38 cellular contexts compared by ENCODE assay signal in genomic region chr9:130945173-130945572, GRCh38. TPM values are rescaled to one million over a fixed set of nuclear protein-coding genes. Genes with fewer than 3 reads are reported as not detected.
"Had no signal": no experiment of that assay in that cellular context is flagged by ENCODE, and none has a peak within 500 bp of the region (broad histone marks: within the 10 kb centered on the region; RNA-seq: fewer than 3 reads in every experiment).

No MANE protein-coding gene starts in this region.

- H3K27ac ChIP-seq: adrenal gland, body of pancreas, brain microvascular endothelial cell, breast epithelium, VCaP had no signal

- H3K4me3 ChIP-seq: adrenal gland, body of pancreas, breast epithelium had no signal

- FAIRE-seq: astrocyte, TTC549 had no signal

- H3K4me1 ChIP-seq: adrenal gland, breast epithelium had no signal

- H3K9me3 ChIP-seq: adrenal gland, body of pancreas, breast epithelium had no signal

- DNase-seq: activated B cell treated with CpG ODN at 0.5 μM for 24 hours; activated CD4-positive, alpha-beta memory T cell treated with anti-CD3 and anti-CD28 coated beads for 36 hours; activated CD4-positive, alpha-beta T cell treated with anti-CD3 and anti-CD28 coated beads for 4 hours; activated CD4-positive, alpha-beta T cell treated with anti-CD3 and anti-CD28 coated beads, Interleukin-2, amount 10 ng/mL, durations not matched to agents 24 days and 14 days; activated CD4-positive, alpha-beta T cell treated with anti-CD3 and anti-CD28 coated beads, Interleukin-2, amount 50 U/mL, for 1 hour; activated CD4-positive, alpha-beta T cell treated with anti-CD3 and anti-CD28 coated beads, Interleukin-2, amount 50 U/mL, for 4 hours; activated CD4-positive, CD25-positive, alpha-beta regulatory T cell treated with anti-CD3 and anti-CD28 coated beads, Interleukin-2, amount 50 U/mL, for 72 hours; activated CD8-positive, alpha-beta memory T cell treated with anti-CD3 and anti-CD28 coated beads, Interleukin-2, amount 50 U/mL, for 4 hours; activated CD8-positive, alpha-beta T cell treated with anti-CD3 and anti-CD28 coated beads for 36 hours; activated effector memory CD4-positive, alpha-beta T cell treated with anti-CD3 and anti-CD28 coated beads, Interleukin-2, amount 50 U/mL, for 16 hours; activated gamma-delta T cell treated with Interleukin-2 at 50 U/mL for 16 hours; activated naive CD4-positive, alpha-beta T cell; activated naive CD4-positive, alpha-beta T cell treated with anti-CD3 and anti-CD28 coated beads for 36 hours; activated naive CD4-positive, alpha-beta T cell treated with anti-CD3 and anti-CD28 coated beads, Interleukin-2, amount 50 U/mL, for 16 hours; activated naive CD8-positive, alpha-beta T cell treated with anti-CD3 and anti-CD28 coated beads for 36 hours; activated T-cell treated with anti-CD3 and anti-CD28 coated beads for 4 hours; activated T-cell treated with anti-CD3 and anti-CD28 coated beads, Interleukin-2, amount 50 U/mL, for 1 hour; activated T-cell treated with anti-CD3 and anti-CD28 coated beads, Interleukin-2, amount 50 U/mL, for 4 hours; activated T-cell treated with anti-CD3 and anti-CD28 coated beads, Interleukin-2, amount 50 U/mL, for 72 hours; adrenal gland; amniotic stem cell; aorta; body of pancreas; brain microvascular endothelial cell; central memory CD4-positive, alpha-beta T cell; T-helper 17 cell; T-helper 9 cell had no signal

- H3K36me3 ChIP-seq: adrenal gland, brain microvascular endothelial cell, breast epithelium had no signal

- ATAC-seq: activated CD8-positive, alpha-beta T cell treated with anti-CD3 and anti-CD28 coated beads for 36 hours; activated naive CD4-positive, alpha-beta T cell treated with anti-CD3 and anti-CD28 coated beads, Interleukin-2, amount 50 U/mL, for 72 hours; activated T-cell treated with anti-CD3 and anti-CD28 coated beads, Interleukin-2, amount 50 U/mL, for 4 hours; activated T-cell treated with anti-CD3 and anti-CD28 coated beads, Interleukin-2, amount 50 U/mL, for 72 hours; activated T-helper 17 cell treated with anti-CD3 and anti-CD28 coated beads, Interleukin-2, amount 50 U/mL, for 72 hours; body of pancreas; T-helper 17 cell had no signal

RNA-seq across cellular contexts. Expression of gene FIBCD1, which starts 6.1 kb away (rescaled TPM):
- total RNA-seq: activated B cell treated with CpG ODN at 0.5 μM for 24 hours; activated CD4-positive, alpha-beta memory T cell treated with anti-CD3 and anti-CD28 coated beads for 36 hours; activated CD4-positive, alpha-beta T cell treated with anti-CD3 and anti-CD28 coated beads, Interleukin-2, amount 10 ng/mL, durations not matched to agents 24 days and 14 days; activated CD8-positive, alpha-beta memory T cell treated with anti-CD3 and anti-CD28 coated beads for 36 hours; activated CD8-positive, alpha-beta T cell treated with anti-CD3 and anti-CD28 coated beads for 36 hours; activated naive CD4-positive, alpha-beta T cell treated with anti-CD3 and anti-CD28 coated beads for 36 hours; activated naive CD4-positive, alpha-beta T cell treated with anti-CD3 and anti-CD28 coated beads, Interleukin-2, amount 50 U/mL, for 72 hours; activated naive CD8-positive, alpha-beta T cell treated with anti-CD3 and anti-CD28 coated beads for 36 hours; activated T-cell treated with anti-CD3 and anti-CD28 coated beads, Interleukin-2, amount 50 U/mL, for 4 hours; activated T-cell treated with anti-CD3 and anti-CD28 coated beads, Interleukin-2, amount 50 U/mL, for 72 hours; activated T-helper 1 cell treated with anti-CD3 and anti-CD28 coated beads, Interleukin-12 subunit alpha, Interleukin-12 subunit beta, Interleukin-2, Interleukin-4 antibody, amounts not matched to agents 30 ng/mL and 10 ng/mL and 1 ng/mL, durations not matched to agents 14 hours and 24 hours and 36 hours; activated T-helper 17 cell treated with anti-CD3 and anti-CD28 coated beads, Interleukin-2, amount 50 U/mL, for 72 hours; aorta; T-helper 1 cell treated with Interleukin-12 subunit alpha and Interleukin-12 subunit beta and Interleukin-4 antibody, amounts not matched to agents 30 ng/mL and 1 ng/mL, for 36 hours; T-helper 17 cell had no signal

RNA-seq across cellular contexts. Expression of gene QRFP, which starts 48.6 kb away (rescaled TPM):
- total RNA-seq: activated B cell treated with CpG ODN at 0.5 μM for 24 hours; activated CD4-positive, alpha-beta memory T cell treated with anti-CD3 and anti-CD28 coated beads for 36 hours; activated CD4-positive, alpha-beta T cell treated with anti-CD3 and anti-CD28 coated beads, Interleukin-2, amount 10 ng/mL, durations not matched to agents 24 days and 14 days; activated CD8-positive, alpha-beta memory T cell treated with anti-CD3 and anti-CD28 coated beads for 36 hours; activated CD8-positive, alpha-beta T cell treated with anti-CD3 and anti-CD28 coated beads for 36 hours; activated naive CD4-positive, alpha-beta T cell treated with anti-CD3 and anti-CD28 coated beads for 36 hours; activated naive CD4-positive, alpha-beta T cell treated with anti-CD3 and anti-CD28 coated beads, Interleukin-2, amount 50 U/mL, for 72 hours; activated naive CD8-positive, alpha-beta T cell treated with anti-CD3 and anti-CD28 coated beads for 36 hours; activated T-cell treated with anti-CD3 and anti-CD28 coated beads, Interleukin-2, amount 50 U/mL, for 4 hours; activated T-cell treated with anti-CD3 and anti-CD28 coated beads, Interleukin-2, amount 50 U/mL, for 72 hours; activated T-helper 1 cell treated with anti-CD3 and anti-CD28 coated beads, Interleukin-12 subunit alpha, Interleukin-12 subunit beta, Interleukin-2, Interleukin-4 antibody, amounts not matched to agents 30 ng/mL and 10 ng/mL and 1 ng/mL, durations not matched to agents 14 hours and 24 hours and 36 hours; activated T-helper 17 cell treated with anti-CD3 and anti-CD28 coated beads, Interleukin-2, amount 50 U/mL, for 72 hours; adrenal gland; aorta; astrocyte; body of pancreas; breast epithelium; cardiac septum; cerebellum; T-helper 1 cell treated with Interleukin-12 subunit alpha and Interleukin-12 subunit beta and Interleukin-4 antibody, amounts not matched to agents 30 ng/mL and 1 ng/mL, for 36 hours; T-helper 17 cell had no signal
- polyA plus RNA-seq: adrenal gland, aorta had no signal
